1 cellular context compared by ENCODE assay signal in genomic region chr19:48569814-48570213, GRCh38.
TF ChIP-seq lines count a peak whose summit lies in the region.

No MANE protein-coding gene starts in this region.

TF ChIP-seq in H1, 55 proteins besides CTCF, POLR2A, EP300 and RAD21:
- no peak for TF ChIP-seq HDAC6 (IDR thresholded peaks at IDR 0.05; ENCODE audit: low read depth, low read length)
- TF ChIP-seq PHF8 (conservative IDR thresholded peaks at IDR 0.05; ENCODE audit: low read depth, low read length) = no peak
- no peak for TF ChIP-seq CBX5 (IDR thresholded peaks at IDR 0.05; ENCODE audit: low read depth, low read length)
- TF ChIP-seq, protein P1, sequence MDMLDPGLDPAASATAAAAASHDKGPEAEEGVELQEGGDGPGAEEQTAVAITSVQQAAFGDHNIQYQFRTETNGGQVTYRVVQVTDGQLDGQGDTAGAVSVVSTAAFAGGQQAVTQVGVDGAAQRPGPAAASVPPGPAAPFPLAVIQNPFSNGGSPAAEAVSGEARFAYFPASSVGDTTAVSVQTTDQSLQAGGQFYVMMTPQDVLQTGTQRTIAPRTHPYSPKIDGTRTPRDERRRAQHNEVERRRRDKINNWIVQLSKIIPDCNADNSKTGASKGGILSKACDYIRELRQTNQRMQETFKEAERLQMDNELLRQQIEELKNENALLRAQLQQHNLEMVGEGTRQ (IDR thresholded peaks at IDR 0.05; ENCODE audit: low read length) = no peak
- no peak for TF ChIP-seq BCL11A (IDR thresholded peaks at IDR 0.05; ENCODE audit: low read depth in 2 of 2, low read length in 2 of 2)
- TF ChIP-seq GTF2F1 (IDR thresholded peaks at IDR 0.05; ENCODE audit: borderline replicate concordance, low read depth, low read length) = no peak
- no peak for TF ChIP-seq RNF2 (IDR thresholded peaks at IDR 0.05; ENCODE audit: borderline replicate concordance, low read depth, low read length, missing control alignments, poor library complexity, severe bottlenecking)
- no peak for TF ChIP-seq SIN3A (conservative IDR thresholded peaks at IDR 0.05 in 1 of 2, IDR thresholded peaks at IDR 0.05 in 1 of 2; ENCODE audit: low read depth in 1 of 2, low read length in 2 of 2)
- no peak for TF ChIP-seq RBBP5 (IDR thresholded peaks at IDR 0.05; ENCODE audit: borderline replicate concordance, low read depth, low read length)
TF ChIP-seq in H1: peak in this region for 0.
